ENCODE assay signal across 8 cellular contexts in genomic region chr12:104695453-104696148, GRCh38.
A peak's percentile ranks its signal among the peaks of the same experiment; 100 is the strongest.
DNase-seq lines count a peak whose midpoint lies in the region; ATAC-seq and TF ChIP-seq lines count a peak whose summit lies in the region.

No MANE protein-coding gene starts in this region.

- peak overlapping the region; percentile 49 to 91 (median 74) for H3K27ac Mint-ChIP-seq in naive thymus-derived CD8-positive, alpha-beta T cell

- H3K4me3 ChIP-seq in GM12865 (ENCODE audit: low read depth, low read length) = no peak overlapping the region

- no peak for TF ChIP-seq CTCF in GM12865 (IDR thresholded peaks at IDR 0.05; ENCODE audit: insufficient read depth, low read depth, low read length, missing control alignments)

- POLR2A ChIA-PET in naive thymus-derived CD8-positive, alpha-beta T cell (lab: Charles Lee) = interaction anchor here (0.6 to 1.0 kb wide), 2 partner anchors 11 to 43 kb away, joined by 3 read pairs; no protein-coding TSS in a partner anchor

- ATAC-seq in HG03025 (IDR thresholded peaks at IDR 0.05; ENCODE audit: low FRiP score, unreplicated experiment) = peak; percentile 51
- peak; percentile 92 to 97 for ATAC-seq in naive thymus-derived CD8-positive, alpha-beta T cell

- peaks cover 0 to 4% (median 0%) of the 10 kb centered on the region in 3 donors for H3K36me3 Mint-ChIP-seq in naive thymus-derived CD8-positive, alpha-beta T cell

- peaks cover 34 to 81% (median 48%) of the 10 kb centered on the region in 4 donors for H3K4me1 Mint-ChIP-seq in naive thymus-derived CD8-positive, alpha-beta T cell

- peak; percentile 70 for DNase-seq in GM12865 (ENCODE audit: low read depth)
- peak; percentile 11 for DNase-seq in NOMO-1 treated with DMSO at 0.1 percent for 48 hours (lab: John Stamatoyannopoulos, UW; ENCODE audit: unreplicated experiment)
- peak; percentile 92 for DNase-seq in activated effector memory CD4-positive, alpha-beta T cell treated with anti-CD3 and anti-CD28 coated beads, Interleukin-2, amount 50 U/mL, for 16 hours
- peak; percentile 27 to 85 (median 68) for DNase-seq in naive thymus-derived CD8-positive, alpha-beta T cell
- DNase-seq in midbrain (lab: John Stamatoyannopoulos, UW) = no peak
- DNase-seq in middle frontal gyrus (ENCODE audit: extremely low spot score, low spot score) = no peak
- no peak for DNase-seq in GM19238 (ENCODE audit: insufficient read length, low spot score)

- H3K4me3 Mint-ChIP-seq in naive thymus-derived CD8-positive, alpha-beta T cell = peak overlapping the region in 9 of 10 donors; percentile 22 to 73 (median 47)

- no peaks in the 10 kb centered on the region for H3K9me3 Mint-ChIP-seq in naive thymus-derived CD8-positive, alpha-beta T cell

- H3K27me3 Mint-ChIP-seq in naive thymus-derived CD8-positive, alpha-beta T cell = no peaks in the 10 kb centered on the region

Comparison
In these comparisons a context has a peak if more than half of its experiments do, and no peak if none do; other contexts are left out.
1. DNase-seq: peak in GM12865 (single experiment), NOMO-1 treated with DMSO at 0.1 percent for 48 hours (single experiment), activated effector memory CD4-positive, alpha-beta T cell treated with anti-CD3 and anti-CD28 coated beads, Interleukin-2, amount 50 U/mL, for 16 hours (single experiment) and naive thymus-derived CD8-positive, alpha-beta T cell (10 of 10); none in midbrain (single experiment), middle frontal gyrus (single experiment) and GM19238 (single experiment).